2 cellular contexts compared by ENCODE assay signal in genomic region chr12:113684053-113684907, GRCh38.
TF ChIP-seq lines count a peak whose summit lies in the region.

No MANE protein-coding gene starts in this region.

TF ChIP-seq in SK-N-SH, 30 proteins besides CTCF, POLR2A, EP300 and RAD21:
- no peak for TF ChIP-seq CHD2 (IDR thresholded peaks at IDR 0.05; ENCODE audit: low read length, partially characterized antibody)
- TF ChIP-seq POLR2AphosphoS5 (IDR thresholded peaks at IDR 0.05; ENCODE audit: low read depth, low read length): no peak
- TF ChIP-seq ZBTB33 (IDR thresholded peaks at IDR 0.05; ENCODE audit: borderline replicate concordance, low read depth): no peak
TF ChIP-seq in SK-N-SH: peak in this region for 0.

TF ChIP-seq in SK-N-SH treated with all-trans-retinoic acid at 6 μM for 48 hours, 23 proteins besides CTCF, POLR2A, EP300 and RAD21:
- TF ChIP-seq CSDC2 (CRISPR knock-in tag; IDR thresholded peaks at IDR 0.05) (no peak), ZNF565 (CRISPR knock-in tag; conservative IDR thresholded peaks at IDR 0.05; ENCODE audit: low read depth) (no peak), ZNF8 (CRISPR knock-in tag; IDR thresholded peaks at IDR 0.05) (no peak), PPARA (CRISPR knock-in tag; IDR thresholded peaks at IDR 0.05; ENCODE audit: borderline replicate concordance) (no peak), ZC3H10 (CRISPR knock-in tag; IDR thresholded peaks at IDR 0.05) (no peak), SNAI2 (CRISPR knock-in tag; IDR thresholded peaks at IDR 0.05) (no peak), ESRRG (CRISPR knock-in tag; IDR thresholded peaks at IDR 0.05) (no peak), ZFP3 (CRISPR knock-in tag; IDR thresholded peaks at IDR 0.05) (no peak), RARB (CRISPR knock-in tag; IDR thresholded peaks at IDR 0.05) (no peak), TCF4 (CRISPR knock-in tag; IDR thresholded peaks at IDR 0.05; ENCODE audit: borderline replicate concordance) (no peak), OSR1 (CRISPR knock-in tag; IDR thresholded peaks at IDR 0.05) (no peak), BACH2 (CRISPR knock-in tag; IDR thresholded peaks at IDR 0.05; ENCODE audit: borderline replicate concordance) (no peak), ZFP30 (CRISPR knock-in tag; IDR thresholded peaks at IDR 0.05) (no peak), GLIS3 (CRISPR knock-in tag; IDR thresholded peaks at IDR 0.05) (no peak)
- TF ChIP-seq, protein P1, sequence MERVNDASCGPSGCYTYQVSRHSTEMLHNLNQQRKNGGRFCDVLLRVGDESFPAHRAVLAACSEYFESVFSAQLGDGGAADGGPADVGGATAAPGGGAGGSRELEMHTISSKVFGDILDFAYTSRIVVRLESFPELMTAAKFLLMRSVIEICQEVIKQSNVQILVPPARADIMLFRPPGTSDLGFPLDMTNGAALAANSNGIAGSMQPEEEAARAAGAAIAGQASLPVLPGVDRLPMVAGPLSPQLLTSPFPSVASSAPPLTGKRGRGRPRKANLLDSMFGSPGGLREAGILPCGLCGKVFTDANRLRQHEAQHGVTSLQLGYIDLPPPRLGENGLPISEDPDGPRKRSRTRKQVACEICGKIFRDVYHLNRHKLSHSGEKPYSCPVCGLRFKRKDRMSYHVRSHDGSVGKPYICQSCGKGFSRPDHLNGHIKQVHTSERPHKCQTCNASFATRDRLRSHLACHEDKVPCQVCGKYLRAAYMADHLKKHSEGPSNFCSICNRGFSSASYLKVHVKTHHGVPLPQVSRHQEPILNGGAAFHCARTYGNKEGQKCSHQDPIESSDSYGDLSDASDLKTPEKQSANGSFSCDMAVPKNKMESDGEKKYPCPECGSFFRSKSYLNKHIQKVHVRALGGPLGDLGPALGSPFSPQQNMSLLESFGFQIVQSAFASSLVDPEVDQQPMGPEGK (CRISPR knock-in tag; IDR thresholded peaks at IDR 0.05; ENCODE audit: borderline replicate concordance): no peak
- TF ChIP-seq, protein P2, sequence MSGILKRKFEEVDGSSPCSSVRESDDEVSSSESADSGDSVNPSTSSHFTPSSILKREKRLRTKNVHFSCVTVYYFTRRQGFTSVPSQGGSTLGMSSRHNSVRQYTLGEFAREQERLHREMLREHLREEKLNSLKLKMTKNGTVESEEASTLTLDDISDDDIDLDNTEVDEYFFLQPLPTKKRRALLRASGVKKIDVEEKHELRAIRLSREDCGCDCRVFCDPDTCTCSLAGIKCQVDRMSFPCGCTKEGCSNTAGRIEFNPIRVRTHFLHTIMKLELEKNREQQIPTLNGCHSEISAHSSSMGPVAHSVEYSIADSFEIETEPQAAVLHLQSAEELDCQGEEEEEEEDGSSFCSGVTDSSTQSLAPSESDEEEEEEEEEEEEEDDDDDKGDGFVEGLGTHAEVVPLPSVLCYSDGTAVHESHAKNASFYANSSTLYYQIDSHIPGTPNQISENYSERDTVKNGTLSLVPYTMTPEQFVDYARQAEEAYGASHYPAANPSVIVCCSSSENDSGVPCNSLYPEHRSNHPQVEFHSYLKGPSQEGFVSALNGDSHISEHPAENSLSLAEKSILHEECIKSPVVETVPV (CRISPR knock-in tag; IDR thresholded peaks at IDR 0.05): no peak
- TF ChIP-seq, protein P3, sequence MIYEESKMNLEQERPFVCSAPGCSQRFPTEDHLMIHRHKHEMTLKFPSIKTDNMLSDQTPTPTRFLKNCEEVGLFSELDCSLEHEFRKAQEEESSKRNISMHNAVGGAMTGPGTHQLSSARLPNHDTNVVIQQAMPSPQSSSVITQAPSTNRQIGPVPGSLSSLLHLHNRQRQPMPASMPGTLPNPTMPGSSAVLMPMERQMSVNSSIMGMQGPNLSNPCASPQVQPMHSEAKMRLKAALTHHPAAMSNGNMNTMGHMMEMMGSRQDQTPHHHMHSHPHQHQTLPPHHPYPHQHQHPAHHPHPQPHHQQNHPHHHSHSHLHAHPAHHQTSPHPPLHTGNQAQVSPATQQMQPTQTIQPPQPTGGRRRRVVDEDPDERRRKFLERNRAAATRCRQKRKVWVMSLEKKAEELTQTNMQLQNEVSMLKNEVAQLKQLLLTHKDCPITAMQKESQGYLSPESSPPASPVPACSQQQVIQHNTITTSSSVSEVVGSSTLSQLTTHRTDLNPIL (CRISPR knock-in tag; IDR thresholded peaks at IDR 0.05; ENCODE audit: low read depth): no peak
- TF ChIP-seq, protein P4, sequence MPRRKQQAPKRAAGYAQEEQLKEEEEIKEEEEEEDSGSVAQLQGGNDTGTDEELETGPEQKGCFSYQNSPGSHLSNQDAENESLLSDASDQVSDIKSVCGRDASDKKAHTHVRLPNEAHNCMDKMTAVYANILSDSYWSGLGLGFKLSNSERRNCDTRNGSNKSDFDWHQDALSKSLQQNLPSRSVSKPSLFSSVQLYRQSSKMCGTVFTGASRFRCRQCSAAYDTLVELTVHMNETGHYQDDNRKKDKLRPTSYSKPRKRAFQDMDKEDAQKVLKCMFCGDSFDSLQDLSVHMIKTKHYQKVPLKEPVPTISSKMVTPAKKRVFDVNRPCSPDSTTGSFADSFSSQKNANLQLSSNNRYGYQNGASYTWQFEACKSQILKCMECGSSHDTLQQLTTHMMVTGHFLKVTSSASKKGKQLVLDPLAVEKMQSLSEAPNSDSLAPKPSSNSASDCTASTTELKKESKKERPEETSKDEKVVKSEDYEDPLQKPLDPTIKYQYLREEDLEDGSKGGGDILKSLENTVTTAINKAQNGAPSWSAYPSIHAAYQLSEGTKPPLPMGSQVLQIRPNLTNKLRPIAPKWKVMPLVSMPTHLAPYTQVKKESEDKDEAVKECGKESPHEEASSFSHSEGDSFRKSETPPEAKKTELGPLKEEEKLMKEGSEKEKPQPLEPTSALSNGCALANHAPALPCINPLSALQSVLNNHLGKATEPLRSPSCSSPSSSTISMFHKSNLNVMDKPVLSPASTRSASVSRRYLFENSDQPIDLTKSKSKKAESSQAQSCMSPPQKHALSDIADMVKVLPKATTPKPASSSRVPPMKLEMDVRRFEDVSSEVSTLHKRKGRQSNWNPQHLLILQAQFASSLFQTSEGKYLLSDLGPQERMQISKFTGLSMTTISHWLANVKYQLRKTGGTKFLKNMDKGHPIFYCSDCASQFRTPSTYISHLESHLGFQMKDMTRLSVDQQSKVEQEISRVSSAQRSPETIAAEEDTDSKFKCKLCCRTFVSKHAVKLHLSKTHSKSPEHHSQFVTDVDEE (CRISPR knock-in tag; IDR thresholded peaks at IDR 0.05): no peak
TF ChIP-seq in SK-N-SH treated with all-trans-retinoic acid at 6 μM for 48 hours: peak in this region for 0.
